Comparison of ENCODE assay signal across 1 cellular context in the genomic region with DNA sequence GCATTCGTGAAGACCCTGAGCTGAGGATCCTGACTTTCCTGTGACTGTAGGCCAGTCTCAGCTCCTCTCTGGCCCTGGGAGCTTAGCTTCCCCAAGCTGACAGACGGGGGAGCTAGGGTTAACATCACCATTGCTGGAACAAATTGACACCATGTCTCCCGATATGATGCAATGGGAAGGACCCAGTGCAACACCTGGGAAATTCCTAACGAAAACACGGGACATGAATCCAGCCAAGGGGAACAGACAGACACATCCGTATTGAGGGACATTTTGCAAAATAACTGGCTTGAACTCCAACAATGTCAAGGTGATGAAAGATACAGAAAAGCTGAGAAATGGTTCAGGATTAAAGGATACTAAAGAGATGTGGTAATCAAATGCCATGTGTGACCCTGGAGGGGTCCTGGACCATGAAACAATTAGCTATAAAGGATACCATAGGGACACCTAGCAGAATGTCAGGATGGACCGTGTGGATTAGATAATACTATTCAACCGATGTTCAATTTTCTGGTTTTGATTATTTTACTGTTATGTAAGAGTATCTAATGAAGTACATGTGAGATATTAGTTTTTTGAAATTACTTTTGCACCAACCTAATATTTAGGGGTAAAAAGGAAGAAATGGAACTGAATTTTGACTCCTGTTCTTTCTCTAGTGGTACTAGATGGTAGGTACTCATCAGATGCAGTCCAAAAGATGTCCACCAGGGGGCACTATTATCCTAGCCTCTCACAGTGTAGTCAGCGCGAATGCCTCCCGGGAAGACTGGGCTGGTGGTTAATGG.
TF ChIP-seq lines count a peak whose summit lies in the region.

No MANE protein-coding gene starts in this region.

TF ChIP-seq in SK-N-SH treated with all-trans-retinoic acid at 6 μM for 48 hours, 23 proteins besides CTCF, POLR2A, EP300 and RAD21 (continued from another document):
- TF ChIP-seq, protein P1, sequence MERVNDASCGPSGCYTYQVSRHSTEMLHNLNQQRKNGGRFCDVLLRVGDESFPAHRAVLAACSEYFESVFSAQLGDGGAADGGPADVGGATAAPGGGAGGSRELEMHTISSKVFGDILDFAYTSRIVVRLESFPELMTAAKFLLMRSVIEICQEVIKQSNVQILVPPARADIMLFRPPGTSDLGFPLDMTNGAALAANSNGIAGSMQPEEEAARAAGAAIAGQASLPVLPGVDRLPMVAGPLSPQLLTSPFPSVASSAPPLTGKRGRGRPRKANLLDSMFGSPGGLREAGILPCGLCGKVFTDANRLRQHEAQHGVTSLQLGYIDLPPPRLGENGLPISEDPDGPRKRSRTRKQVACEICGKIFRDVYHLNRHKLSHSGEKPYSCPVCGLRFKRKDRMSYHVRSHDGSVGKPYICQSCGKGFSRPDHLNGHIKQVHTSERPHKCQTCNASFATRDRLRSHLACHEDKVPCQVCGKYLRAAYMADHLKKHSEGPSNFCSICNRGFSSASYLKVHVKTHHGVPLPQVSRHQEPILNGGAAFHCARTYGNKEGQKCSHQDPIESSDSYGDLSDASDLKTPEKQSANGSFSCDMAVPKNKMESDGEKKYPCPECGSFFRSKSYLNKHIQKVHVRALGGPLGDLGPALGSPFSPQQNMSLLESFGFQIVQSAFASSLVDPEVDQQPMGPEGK (CRISPR knock-in tag; IDR thresholded peaks at IDR 0.05; ENCODE audit: borderline replicate concordance): no peak
- TF ChIP-seq GLIS3 (CRISPR knock-in tag; IDR thresholded peaks at IDR 0.05) (no peak), ZC3H10 (CRISPR knock-in tag; IDR thresholded peaks at IDR 0.05) (no peak), BACH2 (CRISPR knock-in tag; IDR thresholded peaks at IDR 0.05; ENCODE audit: borderline replicate concordance) (no peak)
- TF ChIP-seq, protein P2, sequence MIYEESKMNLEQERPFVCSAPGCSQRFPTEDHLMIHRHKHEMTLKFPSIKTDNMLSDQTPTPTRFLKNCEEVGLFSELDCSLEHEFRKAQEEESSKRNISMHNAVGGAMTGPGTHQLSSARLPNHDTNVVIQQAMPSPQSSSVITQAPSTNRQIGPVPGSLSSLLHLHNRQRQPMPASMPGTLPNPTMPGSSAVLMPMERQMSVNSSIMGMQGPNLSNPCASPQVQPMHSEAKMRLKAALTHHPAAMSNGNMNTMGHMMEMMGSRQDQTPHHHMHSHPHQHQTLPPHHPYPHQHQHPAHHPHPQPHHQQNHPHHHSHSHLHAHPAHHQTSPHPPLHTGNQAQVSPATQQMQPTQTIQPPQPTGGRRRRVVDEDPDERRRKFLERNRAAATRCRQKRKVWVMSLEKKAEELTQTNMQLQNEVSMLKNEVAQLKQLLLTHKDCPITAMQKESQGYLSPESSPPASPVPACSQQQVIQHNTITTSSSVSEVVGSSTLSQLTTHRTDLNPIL (CRISPR knock-in tag; IDR thresholded peaks at IDR 0.05; ENCODE audit: low read depth): no peak
TF ChIP-seq in SK-N-SH treated with all-trans-retinoic acid at 6 μM for 48 hours: peak in this region for 0.
